Comparison of ENCODE assay signal across 1 cellular context in genomic region chr15:70196314-70197291, GRCh38.
TF ChIP-seq lines count a peak whose summit lies in the region.

No MANE protein-coding gene starts in this region.

TF ChIP-seq in HepG2, 621 proteins besides CTCF, POLR2A, EP300 and RAD21 (continued from another document and continues in another):
- TF ChIP-seq PRDM4 (CRISPR knock-in tag; IDR thresholded peaks at IDR 0.05; ENCODE audit: borderline replicate concordance) (no peak), ZSCAN9 (CRISPR knock-in tag; IDR thresholded peaks at IDR 0.05; ENCODE audit: borderline replicate concordance) (no peak), ZNF329 (CRISPR knock-in tag; IDR thresholded peaks at IDR 0.05; ENCODE audit: low read depth) (no peak), GABPA (IDR thresholded peaks at IDR 0.05; ENCODE audit: low read depth, low read length) (no peak), GABPA (CRISPR knock-in tag; IDR thresholded peaks at IDR 0.05; ENCODE audit: low read depth) (0 out of 2 replicates have a peak, but pooled peaks have one; percentile 21), ZFYVE20 (CRISPR knock-in tag; IDR thresholded peaks at IDR 0.05; ENCODE audit: borderline replicate concordance, low read depth) (no peak), MIER3 (CRISPR knock-in tag; IDR thresholded peaks at IDR 0.05; ENCODE audit: borderline replicate concordance) (no peak), ZC3H13 (CRISPR knock-in tag; IDR thresholded peaks at IDR 0.05) (no peak), FOXP4 (CRISPR knock-in tag; IDR thresholded peaks at IDR 0.05) (peak; percentile 73), CREM (IDR thresholded peaks at IDR 0.05) (peak; percentile 45), CREM (CRISPR knock-in tag; IDR thresholded peaks at IDR 0.05) (no peak), TBX3 (IDR thresholded peaks at IDR 0.05; ENCODE audit: borderline replicate concordance) (no peak), ZBTB38 (CRISPR knock-in tag; IDR thresholded peaks at IDR 0.05) (peak; percentile 36; the same call in 1 of the 2 replicates), NFIC (IDR thresholded peaks at IDR 0.05; ENCODE audit: low read length) (no peak), ZSCAN20 (CRISPR knock-in tag; IDR thresholded peaks at IDR 0.05; ENCODE audit: borderline replicate concordance) (no peak), ZSCAN25 (CRISPR knock-in tag; IDR thresholded peaks at IDR 0.05) (no peak), ZNF333 (CRISPR knock-in tag; IDR thresholded peaks at IDR 0.05; ENCODE audit: borderline replicate concordance) (no peak), SMAD1 (CRISPR knock-in tag; IDR thresholded peaks at IDR 0.05; ENCODE audit: borderline replicate concordance, low read depth) (no peak), ZMAT3 (CRISPR knock-in tag; conservative IDR thresholded peaks at IDR 0.05) (peak; percentile 36; the same call in 1 of the 2 replicates), SPEN (CRISPR knock-in tag; IDR thresholded peaks at IDR 0.05; ENCODE audit: low read depth) (peak; percentile 25; the same call in 1 of the 2 replicates), ZKSCAN1 (IDR thresholded peaks at IDR 0.05; ENCODE audit: low read length) (no peak), ZNF660 (CRISPR knock-in tag; IDR thresholded peaks at IDR 0.05; ENCODE audit: borderline replicate concordance, low read depth) (no peak), MAFG (CRISPR knock-in tag; IDR thresholded peaks at IDR 0.05) (no peak; the same call in 1 of the 2 replicates), ZNF879 (CRISPR knock-in tag; IDR thresholded peaks at IDR 0.05) (no peak), SMC3 (IDR thresholded peaks at IDR 0.05; ENCODE audit: low read length) (no peak), CHD2 (IDR thresholded peaks at IDR 0.05; ENCODE audit: low read depth, low read length) (no peak), ZNF564 (CRISPR knock-in tag; IDR thresholded peaks at IDR 0.05) (peak; percentile 30; the same call in 1 of the 2 replicates), CENPBD1 (CRISPR knock-in tag; IDR thresholded peaks at IDR 0.05; ENCODE audit: borderline replicate concordance, low read depth) (no peak), ZNF230 (CRISPR knock-in tag; IDR thresholded peaks at IDR 0.05) (no peak), ZBED4 (CRISPR knock-in tag; IDR thresholded peaks at IDR 0.05; ENCODE audit: borderline replicate concordance) (peak; percentile 37; the same call in 1 of the 2 replicates), ELF1 (CRISPR knock-in tag; IDR thresholded peaks at IDR 0.05) (no peak), TAF15 (IDR thresholded peaks at IDR 0.05; ENCODE audit: low read depth, low read length, poor library complexity, severe bottlenecking) (no peak), STAG1 (CRISPR knock-in tag; IDR thresholded peaks at IDR 0.05) (no peak), HES4 (CRISPR knock-in tag; IDR thresholded peaks at IDR 0.05; ENCODE audit: borderline replicate concordance) (no peak), ZNF335 (CRISPR knock-in tag; IDR thresholded peaks at IDR 0.05) (no peak), JUN (CRISPR knock-in tag; IDR thresholded peaks at IDR 0.05) (peak; percentile 15; the same call in 1 of the 2 replicates), AGO1 (IDR thresholded peaks at IDR 0.05; ENCODE audit: low read depth, low read length, poor library complexity, severe bottlenecking) (no peak), GLI4 (CRISPR knock-in tag; IDR thresholded peaks at IDR 0.05; ENCODE audit: borderline replicate concordance) (no peak), ATRX (CRISPR knock-in tag; IDR thresholded peaks at IDR 0.05; ENCODE audit: borderline replicate concordance) (no peak), ZMYM3 (CRISPR knock-in tag; IDR thresholded peaks at IDR 0.05) (no peak), HMG20B (CRISPR knock-in tag; conservative IDR thresholded peaks at IDR 0.05) (no peak), ZNF138 (CRISPR knock-in tag; IDR thresholded peaks at IDR 0.05; ENCODE audit: low read depth) (no peak), PHF20 (CRISPR knock-in tag; IDR thresholded peaks at IDR 0.05) (no peak), FOXO1 (CRISPR knock-in tag; IDR thresholded peaks at IDR 0.05) (peak; percentile 72), POLR2AphosphoS2 (IDR thresholded peaks at IDR 0.05; ENCODE audit: low read depth, low read length) (no peak), HBP1 (CRISPR knock-in tag; IDR thresholded peaks at IDR 0.05; ENCODE audit: low read depth) (no peak), TBX2 (CRISPR knock-in tag; IDR thresholded peaks at IDR 0.05; ENCODE audit: borderline replicate concordance) (peak; percentile 68; the same call in 1 of the 2 replicates), GZF1 (CRISPR knock-in tag; IDR thresholded peaks at IDR 0.05) (no peak), FOXM1 (CRISPR knock-in tag; IDR thresholded peaks at IDR 0.05) (no peak), MLLT10 (CRISPR knock-in tag; IDR thresholded peaks at IDR 0.05) (no peak), ZNF782 (CRISPR knock-in tag; IDR thresholded peaks at IDR 0.05; ENCODE audit: borderline replicate concordance) (no peak), ZNF572 (CRISPR knock-in tag; IDR thresholded peaks at IDR 0.05) (0 out of 2 replicates have a peak, but pooled peaks have one; percentile 66), ZNF251 (CRISPR knock-in tag; IDR thresholded peaks at IDR 0.05) (no peak), ZMAT5 (CRISPR knock-in tag; IDR thresholded peaks at IDR 0.05; ENCODE audit: borderline replicate concordance, low read depth) (no peak), ERF (CRISPR knock-in tag; IDR thresholded peaks at IDR 0.05) (no peak), THAP11 (CRISPR knock-in tag; IDR thresholded peaks at IDR 0.05) (no peak), PPARG (CRISPR knock-in tag; conservative IDR thresholded peaks at IDR 0.05) (no peak), ZNF788 (CRISPR knock-in tag; IDR thresholded peaks at IDR 0.05; ENCODE audit: borderline replicate concordance) (no peak; the same call in 1 of the 2 replicates), TRIM22 (IDR thresholded peaks at IDR 0.05) (no peak), HMGXB4 (CRISPR knock-in tag; IDR thresholded peaks at IDR 0.05; ENCODE audit: borderline replicate concordance in 1 of 2, low read depth in 1 of 2) (no peak), TCF7L2 (IDR thresholded peaks at IDR 0.05; ENCODE audit: low read depth, low read length) (no peak), DRAP1 (CRISPR knock-in tag; IDR thresholded peaks at IDR 0.05) (peak; percentile 57; the same call in 1 of the 2 replicates)
